In genomic region chr12:52903855-52904508, GRCh38 we compare ENCODE assay signal across 8 cellular contexts. TPM values are rescaled to one million over a fixed set of nuclear protein-coding genes. Genes with fewer than 3 reads are reported as not detected.
DNase-seq lines count a peak whose midpoint lies in the region; ATAC-seq and TF ChIP-seq lines count a peak whose summit lies in the region.

No MANE protein-coding gene starts in this region.

- BruUV-seq in Panc1 (replicated peaks; lab: Mats Ljungman, UMichigan) = no TSS peak

- H3K9me3 ChIP-seq in ES-I3 (ENCODE audit: control insufficient read depth, insufficient read depth, low read length) (no peaks in the 10 kb centered on the region), Panc1 (ENCODE audit: control insufficient read depth, insufficient read depth, low read depth, low read length) (no peaks in the 10 kb centered on the region), body of pancreas (no peaks in the 10 kb centered on the region)

- H3K27ac ChIP-seq in Panc1 (ENCODE audit: low read length) (peak overlapping the region; percentile 98), body of pancreas (peak overlapping the region; percentile 95 to 99 (median 97))

- H3K36me3 ChIP-seq in ES-I3 (ENCODE audit: insufficient read depth, low read length) (peaks cover 20% of the 10 kb centered on the region), Panc1 (ENCODE audit: control insufficient read depth, insufficient read depth, low read length) (peaks cover 15% of the 10 kb centered on the region), body of pancreas (replicated peaks in 1 of 2; ENCODE audit: insufficient read depth in 1 of 2, low read depth in 2 of 2) (peaks cover 0 to 16% of the 10 kb centered on the region in 2 donors)

- H3K4me1 ChIP-seq in ES-I3 (ENCODE audit: insufficient read depth, low read length) = peaks cover 35% of the 10 kb centered on the region
- peaks cover 60% of the 10 kb centered on the region for H3K4me1 ChIP-seq in Panc1 (ENCODE audit: control insufficient read depth, insufficient read depth, low read length)
- peaks cover 77% of the 10 kb centered on the region for H3K4me1 ChIP-seq in body of pancreas

- TF ChIP-seq CTCF in Panc1 (IDR thresholded peaks at IDR 0.05) (no peak), body of pancreas (IDR thresholded peaks at IDR 0.05) (peak in 1 of 7 experiments; percentile 29)

- in situ Hi-C loops in Panc1 (cut with HindIII; ENCODE audit: low pct_unique_long_range_greater_than_20kb, low sequenced_read_pairs) = no loop called here

- no peak for DNase-seq in Panc1 (ENCODE audit: low read depth, low spot score)
- DNase-seq in body of pancreas = peak; percentile 82 to 88 (median 86)
- peak; percentile 74 for DNase-seq in left kidney (ENCODE audit: low read depth, low spot score)
- peak in 5 of 6 experiments; percentile 4 to 38 (median 19) for DNase-seq in stimulated activated naive CD4-positive, alpha-beta T cell (lab: John Stamatoyannopoulos, UW)
- no peak for DNase-seq in cerebellar nuclear complex (lab: John Stamatoyannopoulos, UW)

- intact Hi-C loops in Panc1 (cut with micrococcal nuclease; ENCODE audit: unreplicated experiment) (loop anchor here (2.0 kb wide), 1 partner anchor 47 kb away; no protein-coding TSS in a partner anchor), body of pancreas (cut with DNase I) (no loop called here)

- peak overlapping the region; percentile 94 for H3K9ac ChIP-seq in ES-I3 (ENCODE audit: low read depth, low read length)

- POLR2A ChIA-PET in Panc1 (lab: Charles Lee) = interaction anchor here (0.5 to 2.3 kb wide), 7 partner anchors 16 to 47 kb away, joined by 3 to 14 read pairs (median 5); partner anchors contain the start of gene KRT18

- peak; percentile 32 to 76 (median 61) for TF ChIP-seq POLR2A in body of pancreas (IDR thresholded peaks at IDR 0.05)

- ATAC-seq in HG02798 (IDR thresholded peaks at IDR 0.05; ENCODE audit: poor library complexity, unreplicated experiment) = peak; percentile 48
- ATAC-seq in Panc1 = peak; percentile 41
- peak; percentile 45 for ATAC-seq in body of pancreas
- ATAC-seq in HG03280 (IDR thresholded peaks at IDR 0.05; ENCODE audit: unreplicated experiment) = no peak

- 6 to 7% methylated on average over 20 to 28 of the region's 31 CpGs for WGBS in body of pancreas, 2 donors

- H3K4me3 ChIP-seq in Panc1 (ENCODE audit: low read depth in 2 of 2, low read length in 2 of 2) = peak overlapping the region; percentile 70 to 87
- H3K4me3 ChIP-seq in body of pancreas = peak overlapping the region; percentile 87 to 92

- CTCF ChIA-PET in Panc1 (lab: Charles Lee) = interaction anchor here (1.2 to 2.6 kb wide), 3 partner anchors 19 to 77 kb away, joined by 3 to 22 read pairs (median 10); no protein-coding TSS in a partner anchor

- H3K27me3 ChIP-seq in Panc1 (ENCODE audit: control insufficient read depth, insufficient read depth, low read length) = no peaks in the 10 kb centered on the region
- H3K27me3 ChIP-seq in body of pancreas = no peaks in the 10 kb centered on the region

RNA-seq across cellular contexts. Expression of gene KRT8, which starts 0.9 kb away (rescaled TPM):
- total RNA-seq in Panc1 (2021; ENCODE audit: unreplicated experiment) (6,125 TPM), body of pancreas (100 to 1,000 TPM; 394 to 455 TPM)
- polyA plus RNA-seq in Panc1 (2012; ENCODE audit: insufficient read length) = 7,157 TPM

RNA-seq across cellular contexts. Expression of gene KRT18, which starts 44.9 kb away (rescaled TPM):
- total RNA-seq in Panc1 (2021; ENCODE audit: unreplicated experiment) (4,079 TPM), body of pancreas (100 to 1,000 TPM; 542 to 573 TPM)
- 4,352 TPM for polyA plus RNA-seq in Panc1 (2012; ENCODE audit: insufficient read length)

RNA-seq across cellular contexts. Expression of gene KRT78, which starts 55.2 kb away (rescaled TPM):
- total RNA-seq in Panc1 (2021; ENCODE audit: unreplicated experiment) (not detected), body of pancreas (not detected)
- not detected for polyA plus RNA-seq in Panc1 (2012; ENCODE audit: insufficient read length)

Comparison
In these comparisons a context has a peak if more than half of its experiments do, and no peak if none do; other contexts are left out.
1. DNase-seq: peak in body of pancreas (4 of 4), left kidney (single experiment) and stimulated activated naive CD4-positive, alpha-beta T cell (5 of 6); none in Panc1 (single experiment) and cerebellar nuclear complex (0 of 2).
2. RNA of gene KRT8, which starts 0.9 kb away (total RNA-seq): 6,125 TPM in Panc1 (single experiment); 394 to 455 TPM in body of pancreas; every median in the first group is over 10 times any median in the second.